Comparison of ENCODE assay signal across 8 cellular contexts in the genomic region with DNA sequence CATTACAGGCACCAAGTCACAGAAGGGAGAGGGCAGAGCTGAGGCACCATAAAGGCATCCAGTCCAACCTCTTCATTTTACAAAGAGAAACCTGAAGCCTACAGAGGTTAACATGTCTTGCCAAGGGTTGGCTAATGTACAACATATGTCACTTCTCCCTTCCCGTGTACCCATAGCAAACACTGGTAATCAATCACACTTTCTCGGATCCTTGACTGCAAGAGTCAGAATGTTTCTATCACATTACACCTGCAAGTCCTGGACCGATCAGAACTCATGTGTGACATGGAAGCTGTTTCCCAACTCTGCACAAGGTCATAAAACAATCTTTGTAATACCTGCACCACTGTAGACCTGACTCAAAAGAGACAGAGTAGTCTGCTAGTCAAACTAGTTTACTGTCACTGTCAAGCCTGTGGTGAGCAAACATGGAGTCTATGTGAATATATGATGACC. TPM values are rescaled to one million over a fixed set of nuclear protein-coding genes. Genes with fewer than 3 reads are reported as not detected.
A peak's percentile ranks its signal among the peaks of the same experiment; 100 is the strongest.
DNase-seq lines count a peak whose midpoint lies in the region; ATAC-seq and TF ChIP-seq lines count a peak whose summit lies in the region.

No MANE protein-coding gene starts in this region.

- TF ChIP-seq POLR2A in vagina (IDR thresholded peaks at IDR 0.05), result no peak

- H3K36me3 ChIP-seq in mucosa of rectum (ENCODE audit: control insufficient read depth in 2 of 2, insufficient read depth in 2 of 2, low read length in 2 of 2) (peaks cover 0 to 2% of the 10 kb centered on the region in 2 donors), vagina (no peaks in the 10 kb centered on the region)

- H3K36me3 Mint-ChIP-seq in type B pancreatic cell, result no peaks in the 10 kb centered on the region

- TF ChIP-seq CTCF in type B pancreatic cell (conservative IDR thresholded peaks at IDR 0.05), result no peak
- no peak for TF ChIP-seq CTCF in vagina (IDR thresholded peaks at IDR 0.05)

- H3K9ac ChIP-seq in mucosa of rectum (ENCODE audit: low read depth in 1 of 2, low read length in 2 of 2), result peak overlapping the region in 1 of 2 donors; percentile 38

- H3K27ac ChIP-seq in mucosa of rectum (ENCODE audit: low read depth in 2 of 2, low read length in 2 of 2), result peak overlapping the region; percentile 44 to 49
- H3K27ac ChIP-seq in vagina, result no peak overlapping the region

- H3K4me1 Mint-ChIP-seq in type B pancreatic cell (ENCODE audit: unreplicated experiment), result peaks cover 17% of the 10 kb centered on the region

- no peak overlapping the region for H3K4me3 Mint-ChIP-seq in type B pancreatic cell

- H3K9me3 ChIP-seq in mucosa of rectum (ENCODE audit: control insufficient read depth in 2 of 2, low read length in 2 of 2) (no peaks in the 10 kb centered on the region), vagina (no peaks in the 10 kb centered on the region)

- H3K27me3 ChIP-seq in mucosa of rectum (ENCODE audit: control insufficient read depth in 2 of 2, insufficient read depth in 2 of 2, low read length in 2 of 2) (no peaks in the 10 kb centered on the region), vagina (no peaks in the 10 kb centered on the region)

- no peak overlapping the region for H3K27ac Mint-ChIP-seq in type B pancreatic cell

- H3K4me1 ChIP-seq in mucosa of rectum (ENCODE audit: control insufficient read depth in 2 of 2, insufficient read depth in 2 of 2, low read length in 2 of 2) (peaks cover 4 to 9% of the 10 kb centered on the region in 2 donors), vagina (peaks cover 55% of the 10 kb centered on the region)

- H3K9me3 Mint-ChIP-seq in type B pancreatic cell, result no peaks in the 10 kb centered on the region

- DNase-seq in NAMALWA (ENCODE audit: low spot score) (peak; percentile 46), type B pancreatic cell (ENCODE audit: extremely low spot score, unreplicated experiment) (no peak), OCI-M2 (lab: John Stamatoyannopoulos, UW; ENCODE audit: unreplicated experiment) (no peak), vagina (ENCODE audit: extremely low spot score in 2 of 2) (no peak)

- ATAC-seq in GM18861 (IDR thresholded peaks at IDR 0.05; ENCODE audit: unreplicated experiment) (peak; percentile 29), GM21619 (IDR thresholded peaks at IDR 0.05; ENCODE audit: unreplicated experiment) (peak; percentile 34), GM19467 (IDR thresholded peaks at IDR 0.05; ENCODE audit: unreplicated experiment) (no peak)

- peaks cover 21% of the 10 kb centered on the region for H3K27me3 Mint-ChIP-seq in type B pancreatic cell

- peak overlapping the region in 1 of 2 donors; percentile 14 for H3K4me3 ChIP-seq in mucosa of rectum (ENCODE audit: low read length in 2 of 2)
- no peak overlapping the region for H3K4me3 ChIP-seq in vagina

- intact Hi-C loops in vagina (cut with DNase I), result no loop called here

RNA-seq across cellular contexts. Expression of a gene that starts 6.0 kb away (rescaled TPM):
- 3.1 and 14.2 TPM in 2 replicates for total RNA-seq in type B pancreatic cell (ENCODE audit: low replicate concordance)
- 46.4 TPM for total RNA-seq in vagina
